Comparison of ENCODE assay signal across 1 cellular context in the genomic region with DNA sequence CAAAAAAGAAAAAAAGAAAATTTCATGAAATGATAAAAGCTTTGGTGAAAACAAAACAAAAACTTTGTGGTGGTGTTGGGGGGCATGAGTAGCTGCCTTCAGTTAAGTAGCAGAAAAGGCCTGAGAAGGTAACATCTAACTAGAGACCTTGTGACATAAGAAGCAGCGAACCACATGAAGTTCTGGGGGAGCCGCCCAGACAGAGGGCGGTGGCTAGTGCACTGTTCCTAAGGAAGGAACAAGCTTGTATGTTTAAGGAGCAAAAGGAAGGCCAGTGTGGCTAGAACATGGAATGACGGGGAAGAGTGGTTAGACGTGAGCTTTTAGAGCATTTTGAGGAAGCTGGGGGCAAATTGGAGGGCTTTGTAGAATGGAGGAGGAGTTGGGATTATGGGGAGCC.
TF ChIP-seq lines count a peak whose summit lies in the region.

No MANE protein-coding gene starts in this region.

TF ChIP-seq in WTC11, 78 proteins besides CTCF, POLR2A, EP300 and RAD21 (continued from another document):
- TF ChIP-seq, protein P1, sequence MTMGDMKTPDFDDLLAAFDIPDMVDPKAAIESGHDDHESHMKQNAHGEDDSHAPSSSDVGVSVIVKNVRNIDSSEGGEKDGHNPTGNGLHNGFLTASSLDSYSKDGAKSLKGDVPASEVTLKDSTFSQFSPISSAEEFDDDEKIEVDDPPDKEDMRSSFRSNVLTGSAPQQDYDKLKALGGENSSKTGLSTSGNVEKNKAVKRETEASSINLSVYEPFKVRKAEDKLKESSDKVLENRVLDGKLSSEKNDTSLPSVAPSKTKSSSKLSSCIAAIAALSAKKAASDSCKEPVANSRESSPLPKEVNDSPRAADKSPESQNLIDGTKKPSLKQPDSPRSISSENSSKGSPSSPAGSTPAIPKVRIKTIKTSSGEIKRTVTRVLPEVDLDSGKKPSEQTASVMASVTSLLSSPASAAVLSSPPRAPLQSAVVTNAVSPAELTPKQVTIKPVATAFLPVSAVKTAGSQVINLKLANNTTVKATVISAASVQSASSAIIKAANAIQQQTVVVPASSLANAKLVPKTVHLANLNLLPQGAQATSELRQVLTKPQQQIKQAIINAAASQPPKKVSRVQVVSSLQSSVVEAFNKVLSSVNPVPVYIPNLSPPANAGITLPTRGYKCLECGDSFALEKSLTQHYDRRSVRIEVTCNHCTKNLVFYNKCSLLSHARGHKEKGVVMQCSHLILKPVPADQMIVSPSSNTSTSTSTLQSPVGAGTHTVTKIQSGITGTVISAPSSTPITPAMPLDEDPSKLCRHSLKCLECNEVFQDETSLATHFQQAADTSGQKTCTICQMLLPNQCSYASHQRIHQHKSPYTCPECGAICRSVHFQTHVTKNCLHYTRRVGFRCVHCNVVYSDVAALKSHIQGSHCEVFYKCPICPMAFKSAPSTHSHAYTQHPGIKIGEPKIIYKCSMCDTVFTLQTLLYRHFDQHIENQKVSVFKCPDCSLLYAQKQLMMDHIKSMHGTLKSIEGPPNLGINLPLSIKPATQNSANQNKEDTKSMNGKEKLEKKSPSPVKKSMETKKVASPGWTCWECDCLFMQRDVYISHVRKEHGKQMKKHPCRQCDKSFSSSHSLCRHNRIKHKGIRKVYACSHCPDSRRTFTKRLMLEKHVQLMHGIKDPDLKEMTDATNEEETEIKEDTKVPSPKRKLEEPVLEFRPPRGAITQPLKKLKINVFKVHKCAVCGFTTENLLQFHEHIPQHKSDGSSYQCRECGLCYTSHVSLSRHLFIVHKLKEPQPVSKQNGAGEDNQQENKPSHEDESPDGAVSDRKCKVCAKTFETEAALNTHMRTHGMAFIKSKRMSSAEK (CRISPR knock-in tag; IDR thresholded peaks at IDR 0.05; ENCODE audit: borderline replicate concordance): no peak
- TF ChIP-seq ZNF121 (CRISPR knock-in tag; IDR thresholded peaks at IDR 0.05): no peak
- TF ChIP-seq, protein P2, sequence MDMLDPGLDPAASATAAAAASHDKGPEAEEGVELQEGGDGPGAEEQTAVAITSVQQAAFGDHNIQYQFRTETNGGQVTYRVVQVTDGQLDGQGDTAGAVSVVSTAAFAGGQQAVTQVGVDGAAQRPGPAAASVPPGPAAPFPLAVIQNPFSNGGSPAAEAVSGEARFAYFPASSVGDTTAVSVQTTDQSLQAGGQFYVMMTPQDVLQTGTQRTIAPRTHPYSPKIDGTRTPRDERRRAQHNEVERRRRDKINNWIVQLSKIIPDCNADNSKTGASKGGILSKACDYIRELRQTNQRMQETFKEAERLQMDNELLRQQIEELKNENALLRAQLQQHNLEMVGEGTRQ (CRISPR knock-in tag; IDR thresholded peaks at IDR 0.05): no peak
- TF ChIP-seq, protein P3, sequence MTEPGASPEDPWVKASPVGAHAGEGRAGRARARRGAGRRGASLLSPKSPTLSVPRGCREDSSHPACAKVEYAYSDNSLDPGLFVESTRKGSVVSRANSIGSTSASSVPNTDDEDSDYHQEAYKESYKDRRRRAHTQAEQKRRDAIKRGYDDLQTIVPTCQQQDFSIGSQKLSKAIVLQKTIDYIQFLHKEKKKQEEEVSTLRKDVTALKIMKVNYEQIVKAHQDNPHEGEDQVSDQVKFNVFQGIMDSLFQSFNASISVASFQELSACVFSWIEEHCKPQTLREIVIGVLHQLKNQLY (CRISPR knock-in tag; IDR thresholded peaks at IDR 0.05): no peak
- no peak for TF ChIP-seq FOXP1 (CRISPR knock-in tag; IDR thresholded peaks at IDR 0.05; ENCODE audit: borderline replicate concordance)
- TF ChIP-seq ZNF396 (CRISPR knock-in tag; IDR thresholded peaks at IDR 0.05; ENCODE audit: borderline replicate concordance): no peak
- TF ChIP-seq, protein P4, sequence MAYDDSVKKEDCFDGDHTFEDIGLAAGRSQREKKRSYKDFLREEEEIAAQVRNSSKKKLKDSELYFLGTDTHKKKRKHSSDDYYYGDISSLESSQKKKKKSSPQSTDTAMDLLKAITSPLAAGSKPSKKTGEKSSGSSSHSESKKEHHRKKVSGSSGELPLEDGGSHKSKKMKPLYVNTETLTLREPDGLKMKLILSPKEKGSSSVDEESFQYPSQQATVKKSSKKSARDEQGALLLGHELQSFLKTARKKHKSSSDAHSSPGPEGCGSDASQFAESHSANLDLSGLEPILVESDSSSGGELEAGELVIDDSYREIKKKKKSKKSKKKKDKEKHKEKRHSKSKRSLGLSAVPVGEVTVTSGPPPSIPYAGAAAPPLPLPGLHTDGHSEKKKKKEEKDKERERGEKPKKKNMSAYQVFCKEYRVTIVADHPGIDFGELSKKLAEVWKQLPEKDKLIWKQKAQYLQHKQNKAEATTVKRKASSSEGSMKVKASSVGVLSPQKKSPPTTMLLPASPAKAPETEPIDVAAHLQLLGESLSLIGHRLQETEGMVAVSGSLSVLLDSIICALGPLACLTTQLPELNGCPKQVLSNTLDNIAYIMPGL (CRISPR knock-in tag; IDR thresholded peaks at IDR 0.05): no peak
- no peak for TF ChIP-seq MYBL2 (CRISPR knock-in tag; IDR thresholded peaks at IDR 0.05)
- TF ChIP-seq, protein P5, sequence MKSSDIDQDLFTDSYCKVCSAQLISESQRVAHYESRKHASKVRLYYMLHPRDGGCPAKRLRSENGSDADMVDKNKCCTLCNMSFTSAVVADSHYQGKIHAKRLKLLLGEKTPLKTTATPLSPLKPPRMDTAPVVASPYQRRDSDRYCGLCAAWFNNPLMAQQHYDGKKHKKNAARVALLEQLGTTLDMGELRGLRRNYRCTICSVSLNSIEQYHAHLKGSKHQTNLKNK (CRISPR knock-in tag; IDR thresholded peaks at IDR 0.05): no peak
- TF ChIP-seq SMAD4 (CRISPR knock-in tag; IDR thresholded peaks at IDR 0.05): no peak
- no peak for TF ChIP-seq NFATC4 (CRISPR knock-in tag; IDR thresholded peaks at IDR 0.05)
- TF ChIP-seq ZNF671 (CRISPR knock-in tag; IDR thresholded peaks at IDR 0.05): no peak
- TF ChIP-seq, protein P6, sequence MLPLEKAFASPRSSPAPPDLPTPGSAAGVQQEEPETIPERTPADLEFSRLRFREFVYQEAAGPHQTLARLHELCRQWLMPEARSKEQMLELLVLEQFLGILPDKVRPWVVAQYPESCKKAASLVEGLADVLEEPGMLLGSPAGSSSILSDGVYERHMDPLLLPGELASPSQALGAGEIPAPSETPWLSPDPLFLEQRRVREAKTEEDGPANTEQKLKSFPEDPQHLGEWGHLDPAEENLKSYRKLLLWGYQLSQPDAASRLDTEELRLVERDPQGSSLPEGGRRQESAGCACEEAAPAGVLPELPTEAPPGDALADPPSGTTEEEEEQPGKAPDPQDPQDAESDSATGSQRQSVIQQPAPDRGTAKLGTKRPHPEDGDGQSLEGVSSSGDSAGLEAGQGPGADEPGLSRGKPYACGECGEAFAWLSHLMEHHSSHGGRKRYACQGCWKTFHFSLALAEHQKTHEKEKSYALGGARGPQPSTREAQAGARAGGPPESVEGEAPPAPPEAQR (CRISPR knock-in tag; IDR thresholded peaks at IDR 0.05): no peak
- TF ChIP-seq CREB1 (CRISPR knock-in tag; IDR thresholded peaks at IDR 0.05): no peak
- TF ChIP-seq IRF2 (CRISPR knock-in tag; IDR thresholded peaks at IDR 0.05; ENCODE audit: borderline replicate concordance, low read depth): no peak
- TF ChIP-seq, protein P7, sequence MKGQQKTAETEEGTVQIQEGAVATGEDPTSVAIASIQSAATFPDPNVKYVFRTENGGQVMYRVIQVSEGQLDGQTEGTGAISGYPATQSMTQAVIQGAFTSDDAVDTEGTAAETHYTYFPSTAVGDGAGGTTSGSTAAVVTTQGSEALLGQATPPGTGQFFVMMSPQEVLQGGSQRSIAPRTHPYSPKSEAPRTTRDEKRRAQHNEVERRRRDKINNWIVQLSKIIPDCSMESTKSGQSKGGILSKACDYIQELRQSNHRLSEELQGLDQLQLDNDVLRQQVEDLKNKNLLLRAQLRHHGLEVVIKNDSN (CRISPR knock-in tag; IDR thresholded peaks at IDR 0.05): no peak
- no peak for TF ChIP-seq EMX1 (CRISPR knock-in tag; IDR thresholded peaks at IDR 0.05)
